ENCODE assay signal across 8 cellular contexts in genomic region chr5:52989781-52990530, GRCh38. TPM values are rescaled to one million over a fixed set of nuclear protein-coding genes. Genes with fewer than 3 reads are reported as not detected.
DNase-seq lines count a peak whose midpoint lies in the region; ATAC-seq and TF ChIP-seq lines count a peak whose summit lies in the region.

No MANE protein-coding gene starts in this region.

- H3K9me3 ChIP-seq in naive thymus-derived CD4-positive, alpha-beta T cell (ENCODE audit: control insufficient read depth in 2 of 3, low read length in 3 of 3) = no peaks in the 10 kb centered on the region

- intact Hi-C loops in naive thymus-derived CD4-positive, alpha-beta T cell (cut with micrococcal nuclease) = loop anchor here (1.0 to 2.0 kb wide), 7 partner anchors 15 to 106 kb away; no protein-coding TSS in a partner anchor

- H3K36me3 Mint-ChIP-seq in activated T-cell treated with anti-CD3 and anti-CD28 coated beads, Interleukin-2, amount 50 U/mL, for 72 hours (ENCODE audit: insufficient read depth in 2 of 2) = no peaks in the 10 kb centered on the region
- H3K36me3 Mint-ChIP-seq in naive thymus-derived CD4-positive, alpha-beta T cell = peaks cover 0 to 22% (median 0%) of the 10 kb centered on the region in 5 donors

- peak; percentile 31 for TF ChIP-seq CTCF in LNCaP clone FGC (IDR thresholded peaks at IDR 0.05; ENCODE audit: control insufficient read depth, extremely low read depth, insufficient read depth)

- H3K9me3 Mint-ChIP-seq in activated T-cell treated with anti-CD3 and anti-CD28 coated beads, Interleukin-2, amount 50 U/mL, for 72 hours = no peaks in the 10 kb centered on the region
- H3K9me3 Mint-ChIP-seq in naive thymus-derived CD4-positive, alpha-beta T cell = no peaks in the 10 kb centered on the region

- peaks cover 16% of the 10 kb centered on the region for H3K4me1 Mint-ChIP-seq in activated T-cell treated with anti-CD3 and anti-CD28 coated beads, Interleukin-2, amount 50 U/mL, for 72 hours (ENCODE audit: low read depth)
- peaks cover 6 to 44% (median 10%) of the 10 kb centered on the region in 7 donors for H3K4me1 Mint-ChIP-seq in naive thymus-derived CD4-positive, alpha-beta T cell

- no peak overlapping the region for H3K27ac ChIP-seq in naive thymus-derived CD4-positive, alpha-beta T cell (ENCODE audit: low read depth, low read length)
- H3K27ac ChIP-seq in urinary bladder (ENCODE audit: low read depth) = no peak overlapping the region

- peak overlapping the region; percentile 76 to 77 for H3K4me3 Mint-ChIP-seq in activated T-cell treated with anti-CD3 and anti-CD28 coated beads, Interleukin-2, amount 50 U/mL, for 72 hours
- H3K4me3 Mint-ChIP-seq in naive thymus-derived CD4-positive, alpha-beta T cell = peak overlapping the region; percentile 64 to 86 (median 80)

- POLR2A ChIA-PET in naive thymus-derived CD4-positive, alpha-beta T cell (lab: Charles Lee) = interaction anchor here (1.3 kb wide), 1 partner anchor 41 kb away, joined by 3 read pairs; no protein-coding TSS in a partner anchor

- ATAC-seq in GM19395 (IDR thresholded peaks at IDR 0.05; ENCODE audit: unreplicated experiment) = peak; percentile 21
- ATAC-seq in activated T-cell treated with anti-CD3 and anti-CD28 coated beads, Interleukin-2, amount 50 U/mL, for 72 hours (replicated peaks in 1 of 2) = peak; percentile 46 to 51
- ATAC-seq in naive thymus-derived CD4-positive, alpha-beta T cell = peak; percentile 59

- 6% methylated on average over 27 of the region's 27 CpGs for WGBS in urinary bladder

- peak; percentile 70 for DNase-seq in AG08396 (ENCODE audit: low spot score)
- DNase-seq in LNCaP clone FGC (ENCODE audit: low read depth) = no peak
- DNase-seq in activated T-cell treated with anti-CD3 and anti-CD28 coated beads, Interleukin-2, amount 50 U/mL, for 72 hours = peak; percentile 29 to 41
- peak; percentile 59 for DNase-seq in fibroblast of peridontal ligament (ENCODE audit: extremely low read depth)
- peak in 8 of 9 donors; percentile 7 to 46 (median 20) for DNase-seq in naive thymus-derived CD4-positive, alpha-beta T cell
- no peak for DNase-seq in NCI-H2196 (lab: John Stamatoyannopoulos, UW; ENCODE audit: unreplicated experiment)

- no peaks in the 10 kb centered on the region for H3K27me3 ChIP-seq in naive thymus-derived CD4-positive, alpha-beta T cell (ENCODE audit: control insufficient read depth in 2 of 2, insufficient read depth in 2 of 2, low read length in 2 of 2)

- no peaks in the 10 kb centered on the region for H3K36me3 ChIP-seq in naive thymus-derived CD4-positive, alpha-beta T cell (ENCODE audit: control insufficient read depth in 2 of 3, insufficient read depth in 3 of 3, low read length in 3 of 3)
- no peaks in the 10 kb centered on the region for H3K36me3 ChIP-seq in urinary bladder (ENCODE audit: insufficient read depth)

- no peak overlapping the region for H3K27ac Mint-ChIP-seq in activated T-cell treated with anti-CD3 and anti-CD28 coated beads, Interleukin-2, amount 50 U/mL, for 72 hours
- H3K27ac Mint-ChIP-seq in naive thymus-derived CD4-positive, alpha-beta T cell = peak overlapping the region in 4 of 9 donors; percentile 22 to 73 (median 42)

- H3K4me3 ChIP-seq in LNCaP clone FGC (ENCODE audit: low read depth, low read length) (peak overlapping the region; percentile 63), urinary bladder (ENCODE audit: low read depth, low read length) (peak overlapping the region; percentile 64)
- H3K4me3 ChIP-seq in naive thymus-derived CD4-positive, alpha-beta T cell (ENCODE audit: low read length) = peak overlapping the region; percentile 66

- H3K4me1 ChIP-seq in naive thymus-derived CD4-positive, alpha-beta T cell (ENCODE audit: control insufficient read depth in 2 of 2, insufficient read depth in 2 of 2, low read length in 2 of 2) = peaks cover 0 to 5% of the 10 kb centered on the region in 2 donors
- no peaks in the 10 kb centered on the region for H3K4me1 ChIP-seq in urinary bladder (ENCODE audit: insufficient read depth)

- CTCF ChIA-PET in naive thymus-derived CD4-positive, alpha-beta T cell (lab: Charles Lee) = no interaction called here

- H3K27me3 Mint-ChIP-seq in activated T-cell treated with anti-CD3 and anti-CD28 coated beads, Interleukin-2, amount 50 U/mL, for 72 hours (ENCODE audit: low read depth) = peaks cover 49% of the 10 kb centered on the region
- peaks cover 0 to 40% (median 13%) of the 10 kb centered on the region in 5 donors for H3K27me3 Mint-ChIP-seq in naive thymus-derived CD4-positive, alpha-beta T cell

RNA-seq across cellular contexts. Expression of gene ITGA2, which starts 0.8 kb away (rescaled TPM):
- total RNA-seq in activated T-cell treated with anti-CD3 and anti-CD28 coated beads, Interleukin-2, amount 50 U/mL, for 72 hours = 1 to 10 TPM in 1 of 2 donors, under 1 TPM in 1; 0.79 to 1.7 TPM
- total RNA-seq in naive thymus-derived CD4-positive, alpha-beta T cell = 1 to 10 TPM in 1 of 5 experiments, under 1 TPM in 4; 0.16 to 8.9 (median 0.49) TPM
- polyA plus RNA-seq in naive thymus-derived CD4-positive, alpha-beta T cell = under 1 TPM; 0.19 to 0.28 TPM
- total RNA-seq in urinary bladder = 21.1 TPM
- polyA plus RNA-seq in urinary bladder = 3.4 TPM

Comparison
In these comparisons a context has a peak if more than half of its experiments do, and no peak if none do; other contexts are left out.
1. DNase-seq: peak in AG08396 (single experiment), activated T-cell treated with anti-CD3 and anti-CD28 coated beads, Interleukin-2, amount 50 U/mL, for 72 hours (2 of 2), fibroblast of peridontal ligament (single experiment) and naive thymus-derived CD4-positive, alpha-beta T cell (8 of 9); none in LNCaP clone FGC (single experiment) and NCI-H2196 (single experiment).
2. Peak in every context shown above with its lines, with median percentiles within 50 percentile points of each other: ATAC-seq and H3K4me3 ChIP-seq.